ENCODE assay signal across 12 cellular contexts in the genomic region with DNA sequence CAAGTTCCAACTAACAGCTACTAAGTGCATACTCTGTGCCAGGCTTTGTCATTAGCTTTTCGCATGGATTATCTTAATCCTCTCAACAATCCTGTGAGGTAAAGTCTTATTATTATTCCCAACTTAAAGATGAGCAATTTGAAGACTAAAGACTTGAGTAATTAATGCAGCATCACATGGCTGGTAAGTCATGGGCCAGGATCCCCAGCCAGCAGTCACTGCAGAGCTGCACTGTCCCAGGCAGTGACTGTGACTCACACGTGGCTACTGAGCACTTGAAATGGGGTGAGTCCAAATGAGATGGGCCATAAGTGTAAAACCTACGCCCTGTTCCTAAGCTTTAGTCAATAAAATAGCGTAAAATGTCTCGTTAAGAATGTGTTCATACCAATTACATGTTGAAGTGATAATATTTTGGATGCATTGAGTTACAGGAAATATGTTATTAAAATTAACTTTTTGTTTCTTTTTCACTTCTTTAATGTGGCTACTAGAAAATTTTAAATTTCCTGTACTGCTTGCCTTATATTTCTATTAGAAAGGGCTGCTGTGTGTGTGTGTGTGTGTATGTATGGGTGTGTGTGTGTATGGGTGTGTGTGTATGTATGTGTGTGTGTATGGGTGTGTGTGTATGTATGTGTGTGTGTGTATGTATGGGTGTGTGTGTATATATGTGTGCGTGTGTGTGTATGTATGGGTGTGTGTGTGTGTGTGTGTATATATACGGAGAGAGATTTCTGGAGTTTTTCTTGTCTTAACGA.
DNase-seq lines count a peak whose midpoint lies in the region; ATAC-seq and TF ChIP-seq lines count a peak whose summit lies in the region.
"Had no signal": no experiment of that assay in that cellular context is flagged by ENCODE, and none has a peak within 500 bp of the region (broad histone marks: within the 10 kb centered on the region; RNA-seq: fewer than 3 reads in every experiment).

No MANE protein-coding gene starts in this region.

- DNase-seq in A673 (ENCODE audit: low spot score) (peak; percentile 4), D341Med (ENCODE audit: low spot score) (peak; percentile 76), T-helper 17 cell (no peak), islet precursor cell (peak; percentile 64), omental fat pad (ENCODE audit: low spot score) (no peak), stomach (no peak), Right ventricle myocardium inferior (ENCODE audit: missing footprints) (no peak)
- DNase-seq: activated CD4-positive, CD25-positive, alpha-beta regulatory T cell treated with anti-CD3 and anti-CD28 coated beads, Interleukin-2, amount 50 U/mL, for 72 hours; pancreas; upper lobe of left lung had no signal

- H3K4me3 ChIP-seq in A673 (ENCODE audit: low read depth, low read length, poor library complexity, severe bottlenecking) (no peak overlapping the region), stomach (no peak overlapping the region)
- H3K4me3 ChIP-seq: pancreas, upper lobe of left lung had no signal

- TF ChIP-seq CTCF in A673 (conservative IDR thresholded peaks at IDR 0.05; ENCODE audit: low read depth, low read length): no peak
- TF ChIP-seq CTCF in omental fat pad (IDR thresholded peaks at IDR 0.05): no peak
- no peak for TF ChIP-seq CTCF in stomach (IDR thresholded peaks at IDR 0.05)

- intact Hi-C loops in A673 (cut with micrococcal nuclease; ENCODE audit: unreplicated experiment): no loop called here
- intact Hi-C loops in stomach (cut with DNase I; ENCODE audit: low total_unique reads): no loop called here
- intact Hi-C loops in Right ventricle myocardium inferior (cut with DNase I): no loop called here

- peak; percentile 57 for ATAC-seq in T-helper 17 cell
- no peak for ATAC-seq in omental fat pad (ENCODE audit: low FRiP score)
- ATAC-seq in Right ventricle myocardium inferior: no peak
- ATAC-seq in GM21447 (IDR thresholded peaks at IDR 0.05; ENCODE audit: unreplicated experiment): no peak
- ATAC-seq: pancreas had no signal

- H3K27ac Mint-ChIP-seq in T-helper 17 cell: peak overlapping the region; percentile 6

- POLR2A ChIA-PET in A673 (lab: Charles Lee; ENCODE audit: low non-redundant PET): no interaction called here

- 85 to 91% (median 86%) methylated on average over 8 of the region's 8 CpGs for WGBS in stomach, 5 donors

- H3K9me3 ChIP-seq in A673 (ENCODE audit: low read depth, low read length, poor library complexity, severe bottlenecking): no peaks in the 10 kb centered on the region
- no peaks in the 10 kb centered on the region for H3K9me3 ChIP-seq in T-helper 17 cell (ENCODE audit: control insufficient read depth, low read length, poor library complexity, severe bottlenecking)
- H3K9me3 ChIP-seq in stomach: no peaks in the 10 kb centered on the region
- H3K9me3 ChIP-seq: pancreas, upper lobe of left lung had no signal

- TF ChIP-seq EP300 in stomach (IDR thresholded peaks at IDR 0.05): no peak

- H3K36me3 ChIP-seq in A673 (ENCODE audit: insufficient read depth, low read length, poor library complexity, severe bottlenecking) (no peaks in the 10 kb centered on the region), stomach (no peaks in the 10 kb centered on the region)
- H3K36me3 ChIP-seq: pancreas, upper lobe of left lung had no signal

- peaks cover 19% of the 10 kb centered on the region for H3K4me1 ChIP-seq in A673 (ENCODE audit: insufficient read depth, low read length, poor library complexity, severe bottlenecking)
- peaks cover 0 to 26% (median 0%) of the 10 kb centered on the region in 4 donors for H3K4me1 ChIP-seq in stomach
- H3K4me1 ChIP-seq: pancreas had no signal

- no TSS peak for BruUV-seq in A673 (replicated peaks; lab: Mats Ljungman, UMichigan)

- no peak for TF ChIP-seq POLR2A in stomach (IDR thresholded peaks at IDR 0.05)

- CTCF ChIA-PET in A673 (lab: Charles Lee): no interaction called here

- H3K4me3 Mint-ChIP-seq in T-helper 17 cell: no peak overlapping the region
- H3K4me3 Mint-ChIP-seq: dendritic cell treated with granulocyte-macrophage colony-stimulating factor and Interleukin-4, amounts not matched to agents 40 ng/mL and 50 ng/mL, for 4 days had no signal

- no peaks in the 10 kb centered on the region for H3K27me3 Mint-ChIP-seq in T-helper 17 cell
- H3K27me3 Mint-ChIP-seq: dendritic cell treated with granulocyte-macrophage colony-stimulating factor and Interleukin-4, amounts not matched to agents 40 ng/mL and 50 ng/mL, for 4 days had no signal

- H3K36me3 Mint-ChIP-seq in T-helper 17 cell (ENCODE audit: low read depth): no peaks in the 10 kb centered on the region

- no peaks in the 10 kb centered on the region for H3K27me3 ChIP-seq in A673 (replicated peaks; ENCODE audit: insufficient read depth, low read depth, low read length, poor library complexity)
- no peaks in the 10 kb centered on the region for H3K27me3 ChIP-seq in stomach
- H3K27me3 ChIP-seq: pancreas, upper lobe of left lung had no signal

- H3K27ac ChIP-seq in A673 (ENCODE audit: low read depth, low read length, poor library complexity, severe bottlenecking) (no peak overlapping the region), stomach (no peak overlapping the region)
- H3K27ac ChIP-seq: pancreas, upper lobe of left lung had no signal

- H3K4me1 Mint-ChIP-seq in T-helper 17 cell: peaks cover 4% of the 10 kb centered on the region

Comparison
In these comparisons a context has a peak if more than half of its experiments do, and no peak if none do; other contexts are left out.
1. DNase-seq: peak in A673 (single experiment), D341Med (single experiment) and islet precursor cell (single experiment); none in T-helper 17 cell (0 of 3), omental fat pad (single experiment), stomach (single experiment) and Right ventricle myocardium inferior (single experiment).